In the genomic region with DNA sequence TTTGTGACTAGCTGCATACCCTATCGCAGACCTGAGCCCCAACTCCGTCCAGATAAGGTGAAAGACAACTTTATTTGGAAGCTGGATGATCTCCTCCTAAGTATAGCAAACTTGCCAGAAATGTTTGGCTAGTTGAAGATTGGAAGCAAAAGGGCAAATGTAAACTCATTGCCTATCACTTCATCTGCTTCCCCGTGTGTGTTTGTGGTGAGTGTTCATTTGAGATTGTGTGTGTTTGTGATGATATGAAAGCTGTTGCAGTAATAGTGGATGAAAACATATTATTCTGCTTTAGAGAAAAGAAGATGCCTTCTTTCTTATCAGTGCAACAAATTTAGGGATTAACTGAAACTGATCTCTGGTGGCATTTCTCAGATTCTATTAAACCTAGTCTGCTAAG, we compare ENCODE assay signal across 1 cellular context.
TF ChIP-seq lines count a peak whose summit lies in the region.

No MANE protein-coding gene starts in this region.

TF ChIP-seq in K562, 482 proteins besides CTCF, POLR2A, EP300 and RAD21 (continued from another document and continues in another):
- peak; percentile 62; the same call in 1 of the 2 replicates for TF ChIP-seq JUND (IDR thresholded peaks at IDR 0.05; ENCODE audit: borderline replicate concordance, low read depth, low read length)
- peak; percentile 53; the same call in 2 of the 3 replicates for TF ChIP-seq JUND (tag; IDR thresholded peaks at IDR 0.05; ENCODE audit: borderline replicate concordance, low read depth, low read length)
- TF ChIP-seq, protein P1, sequence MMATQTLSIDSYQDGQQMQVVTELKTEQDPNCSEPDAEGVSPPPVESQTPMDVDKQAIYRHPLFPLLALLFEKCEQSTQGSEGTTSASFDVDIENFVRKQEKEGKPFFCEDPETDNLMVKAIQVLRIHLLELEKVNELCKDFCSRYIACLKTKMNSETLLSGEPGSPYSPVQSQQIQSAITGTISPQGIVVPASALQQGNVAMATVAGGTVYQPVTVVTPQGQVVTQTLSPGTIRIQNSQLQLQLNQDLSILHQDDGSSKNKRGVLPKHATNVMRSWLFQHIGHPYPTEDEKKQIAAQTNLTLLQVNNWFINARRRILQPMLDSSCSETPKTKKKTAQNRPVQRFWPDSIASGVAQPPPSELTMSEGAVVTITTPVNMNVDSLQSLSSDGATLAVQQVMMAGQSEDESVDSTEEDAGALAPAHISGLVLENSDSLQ (IDR thresholded peaks at IDR 0.05): no peak
- TF ChIP-seq CEBPG (CRISPR knock-in tag; IDR thresholded peaks at IDR 0.05): no peak
- TF ChIP-seq CEBPG (tag; conservative IDR thresholded peaks at IDR 0.05 in 1 of 2, IDR thresholded peaks at IDR 0.05 in 1 of 2): peak in 1 of 2 experiments; percentile 53; a peak in 1 of 4 replicates
- TF ChIP-seq, protein P2, sequence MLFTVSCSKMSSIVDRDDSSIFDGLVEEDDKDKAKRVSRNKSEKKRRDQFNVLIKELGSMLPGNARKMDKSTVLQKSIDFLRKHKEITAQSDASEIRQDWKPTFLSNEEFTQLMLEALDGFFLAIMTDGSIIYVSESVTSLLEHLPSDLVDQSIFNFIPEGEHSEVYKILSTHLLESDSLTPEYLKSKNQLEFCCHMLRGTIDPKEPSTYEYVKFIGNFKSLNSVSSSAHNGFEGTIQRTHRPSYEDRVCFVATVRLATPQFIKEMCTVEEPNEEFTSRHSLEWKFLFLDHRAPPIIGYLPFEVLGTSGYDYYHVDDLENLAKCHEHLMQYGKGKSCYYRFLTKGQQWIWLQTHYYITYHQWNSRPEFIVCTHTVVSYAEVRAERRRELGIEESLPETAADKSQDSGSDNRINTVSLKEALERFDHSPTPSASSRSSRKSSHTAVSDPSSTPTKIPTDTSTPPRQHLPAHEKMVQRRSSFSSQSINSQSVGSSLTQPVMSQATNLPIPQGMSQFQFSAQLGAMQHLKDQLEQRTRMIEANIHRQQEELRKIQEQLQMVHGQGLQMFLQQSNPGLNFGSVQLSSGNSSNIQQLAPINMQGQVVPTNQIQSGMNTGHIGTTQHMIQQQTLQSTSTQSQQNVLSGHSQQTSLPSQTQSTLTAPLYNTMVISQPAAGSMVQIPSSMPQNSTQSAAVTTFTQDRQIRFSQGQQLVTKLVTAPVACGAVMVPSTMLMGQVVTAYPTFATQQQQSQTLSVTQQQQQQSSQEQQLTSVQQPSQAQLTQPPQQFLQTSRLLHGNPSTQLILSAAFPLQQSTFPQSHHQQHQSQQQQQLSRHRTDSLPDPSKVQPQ (CRISPR knock-in tag; IDR thresholded peaks at IDR 0.05; ENCODE audit: borderline replicate concordance): no peak
- no peak for TF ChIP-seq ZC3H11A (IDR thresholded peaks at IDR 0.05; ENCODE audit: low read depth, low read length)
- 0 out of 2 replicates have a peak, but pooled peaks have one; percentile 41 for TF ChIP-seq ATF7 (IDR thresholded peaks at IDR 0.05)
- TF ChIP-seq, protein P3, sequence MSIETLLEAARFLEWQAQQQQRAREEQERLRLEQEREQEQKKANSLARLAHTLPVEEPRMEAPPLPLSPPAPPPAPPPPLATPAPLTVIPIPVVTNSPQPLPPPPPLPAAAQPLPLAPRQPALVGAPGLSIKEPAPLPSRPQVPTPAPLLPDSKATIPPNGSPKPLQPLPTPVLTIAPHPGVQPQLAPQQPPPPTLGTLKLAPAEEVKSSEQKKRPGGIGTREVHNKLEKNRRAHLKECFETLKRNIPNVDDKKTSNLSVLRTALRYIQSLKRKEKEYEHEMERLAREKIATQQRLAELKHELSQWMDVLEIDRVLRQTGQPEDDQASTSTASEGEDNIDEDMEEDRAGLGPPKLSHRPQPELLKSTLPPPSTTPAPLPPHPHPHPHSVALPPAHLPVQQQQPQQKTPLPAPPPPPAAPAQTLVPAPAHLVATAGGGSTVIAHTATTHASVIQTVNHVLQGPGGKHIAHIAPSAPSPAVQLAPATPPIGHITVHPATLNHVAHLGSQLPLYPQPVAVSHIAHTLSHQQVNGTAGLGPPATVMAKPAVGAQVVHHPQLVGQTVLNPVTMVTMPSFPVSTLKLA (conservative IDR thresholded peaks at IDR 0.05): peak in 1 of 2 experiments; percentile 46; a peak in 1 of 4 replicates
- TF ChIP-seq POU5F1 (IDR thresholded peaks at IDR 0.05; ENCODE audit: borderline replicate concordance, low read depth, low read length, partially characterized antibody): no peak
- no peak for TF ChIP-seq ZNF3 (CRISPR knock-in tag; IDR thresholded peaks at IDR 0.05)
- TF ChIP-seq JUNB (CRISPR knock-in tag; conservative IDR thresholded peaks at IDR 0.05): no peak
- TF ChIP-seq ZFP36 (IDR thresholded peaks at IDR 0.05; ENCODE audit: low read depth, low read length, partially characterized antibody): no peak
- no peak for TF ChIP-seq ZC3H8 (IDR thresholded peaks at IDR 0.05)
- TF ChIP-seq HDAC1 (IDR thresholded peaks at IDR 0.05): peak in 1 of 2 experiments; percentile 90; a peak in 2 of 4 replicates
- TF ChIP-seq ERF (CRISPR knock-in tag; IDR thresholded peaks at IDR 0.05): 0 out of 2 replicates have a peak, but pooled peaks have one; percentile 19
- TF ChIP-seq KLF13 (tag; IDR thresholded peaks at IDR 0.05; ENCODE audit: borderline replicate concordance, low read depth): no peak
- peak; percentile 78 for TF ChIP-seq CXXC5 (CRISPR knock-in tag; IDR thresholded peaks at IDR 0.05)
- TF ChIP-seq GATAD2B (IDR thresholded peaks at IDR 0.05; ENCODE audit: borderline replicate concordance): peak; percentile 80
- TF ChIP-seq NFE2L1 (tag; IDR thresholded peaks at IDR 0.05; ENCODE audit: borderline replicate concordance, low read depth): no peak
- TF ChIP-seq MIER1 (IDR thresholded peaks at IDR 0.05; ENCODE audit: low read depth): no peak
- peak; percentile 74; the same call in 1 of the 2 replicates for TF ChIP-seq CTBP1 (IDR thresholded peaks at IDR 0.05; ENCODE audit: borderline replicate concordance)
- TF ChIP-seq, protein P4, sequence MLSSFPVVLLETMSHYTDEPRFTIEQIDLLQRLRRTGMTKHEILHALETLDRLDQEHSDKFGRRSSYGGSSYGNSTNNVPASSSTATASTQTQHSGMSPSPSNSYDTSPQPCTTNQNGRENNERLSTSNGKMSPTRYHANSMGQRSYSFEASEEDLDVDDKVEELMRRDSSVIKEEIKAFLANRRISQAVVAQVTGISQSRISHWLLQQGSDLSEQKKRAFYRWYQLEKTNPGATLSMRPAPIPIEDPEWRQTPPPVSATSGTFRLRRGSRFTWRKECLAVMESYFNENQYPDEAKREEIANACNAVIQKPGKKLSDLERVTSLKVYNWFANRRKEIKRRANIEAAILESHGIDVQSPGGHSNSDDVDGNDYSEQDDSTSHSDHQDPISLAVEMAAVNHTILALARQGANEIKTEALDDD (IDR thresholded peaks at IDR 0.05): peak; percentile 93
- no peak for TF ChIP-seq TAF9B (IDR thresholded peaks at IDR 0.05; ENCODE audit: partially characterized antibody)
- TF ChIP-seq, protein P5, sequence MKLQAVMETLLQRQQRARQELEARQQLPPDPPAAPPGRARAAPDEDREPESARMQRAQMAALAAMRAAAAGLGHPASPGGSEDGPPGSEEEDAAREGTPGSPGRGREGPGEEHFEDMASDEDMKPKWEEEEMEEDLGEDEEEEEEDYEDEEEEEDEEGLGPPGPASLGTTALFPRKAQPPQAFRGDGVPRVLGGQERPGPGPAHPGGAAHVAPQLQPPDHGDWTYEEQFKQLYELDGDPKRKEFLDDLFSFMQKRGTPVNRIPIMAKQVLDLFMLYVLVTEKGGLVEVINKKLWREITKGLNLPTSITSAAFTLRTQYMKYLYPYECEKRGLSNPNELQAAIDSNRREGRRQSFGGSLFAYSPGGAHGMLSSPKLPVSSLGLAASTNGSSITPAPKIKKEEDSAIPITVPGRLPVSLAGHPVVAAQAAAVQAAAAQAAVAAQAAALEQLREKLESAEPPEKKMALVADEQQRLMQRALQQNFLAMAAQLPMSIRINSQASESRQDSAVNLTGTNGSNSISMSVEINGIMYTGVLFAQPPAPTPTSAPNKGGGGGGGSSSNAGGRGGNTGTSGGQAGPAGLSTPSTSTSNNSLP (IDR thresholded peaks at IDR 0.05; ENCODE audit: borderline replicate concordance, low read depth, low read length): peak; percentile 96
- TF ChIP-seq, protein P6, sequence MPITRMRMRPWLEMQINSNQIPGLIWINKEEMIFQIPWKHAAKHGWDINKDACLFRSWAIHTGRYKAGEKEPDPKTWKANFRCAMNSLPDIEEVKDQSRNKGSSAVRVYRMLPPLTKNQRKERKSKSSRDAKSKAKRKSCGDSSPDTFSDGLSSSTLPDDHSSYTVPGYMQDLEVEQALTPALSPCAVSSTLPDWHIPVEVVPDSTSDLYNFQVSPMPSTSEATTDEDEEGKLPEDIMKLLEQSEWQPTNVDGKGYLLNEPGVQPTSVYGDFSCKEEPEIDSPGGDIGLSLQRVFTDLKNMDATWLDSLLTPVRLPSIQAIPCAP (CRISPR knock-in tag; IDR thresholded peaks at IDR 0.05; ENCODE audit: borderline replicate concordance): no peak
- peak; percentile 98 for TF ChIP-seq ARID1B (IDR thresholded peaks at IDR 0.05)
- TF ChIP-seq, protein P7, sequence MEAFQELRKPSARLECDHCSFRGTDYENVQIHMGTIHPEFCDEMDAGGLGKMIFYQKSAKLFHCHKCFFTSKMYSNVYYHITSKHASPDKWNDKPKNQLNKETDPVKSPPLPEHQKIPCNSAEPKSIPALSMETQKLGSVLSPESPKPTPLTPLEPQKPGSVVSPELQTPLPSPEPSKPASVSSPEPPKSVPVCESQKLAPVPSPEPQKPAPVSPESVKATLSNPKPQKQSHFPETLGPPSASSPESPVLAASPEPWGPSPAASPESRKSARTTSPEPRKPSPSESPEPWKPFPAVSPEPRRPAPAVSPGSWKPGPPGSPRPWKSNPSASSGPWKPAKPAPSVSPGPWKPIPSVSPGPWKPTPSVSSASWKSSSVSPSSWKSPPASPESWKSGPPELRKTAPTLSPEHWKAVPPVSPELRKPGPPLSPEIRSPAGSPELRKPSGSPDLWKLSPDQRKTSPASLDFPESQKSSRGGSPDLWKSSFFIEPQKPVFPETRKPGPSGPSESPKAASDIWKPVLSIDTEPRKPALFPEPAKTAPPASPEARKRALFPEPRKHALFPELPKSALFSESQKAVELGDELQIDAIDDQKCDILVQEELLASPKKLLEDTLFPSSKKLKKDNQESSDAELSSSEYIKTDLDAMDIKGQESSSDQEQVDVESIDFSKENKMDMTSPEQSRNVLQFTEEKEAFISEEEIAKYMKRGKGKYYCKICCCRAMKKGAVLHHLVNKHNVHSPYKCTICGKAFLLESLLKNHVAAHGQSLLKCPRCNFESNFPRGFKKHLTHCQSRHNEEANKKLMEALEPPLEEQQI (IDR thresholded peaks at IDR 0.05): peak; percentile 66
- peak in 1 of 2 experiments; percentile 87; a peak in 2 of 4 replicates for TF ChIP-seq ARNT (IDR thresholded peaks at IDR 0.05)
- TF ChIP-seq FOXK2 (conservative IDR thresholded peaks at IDR 0.05 in 1 of 2, IDR thresholded peaks at IDR 0.05 in 1 of 2; ENCODE audit: low read depth in 2 of 2): peak in 1 of 2 experiments; percentile 33; a peak in 1 of 4 replicates
- TF ChIP-seq, protein P8, sequence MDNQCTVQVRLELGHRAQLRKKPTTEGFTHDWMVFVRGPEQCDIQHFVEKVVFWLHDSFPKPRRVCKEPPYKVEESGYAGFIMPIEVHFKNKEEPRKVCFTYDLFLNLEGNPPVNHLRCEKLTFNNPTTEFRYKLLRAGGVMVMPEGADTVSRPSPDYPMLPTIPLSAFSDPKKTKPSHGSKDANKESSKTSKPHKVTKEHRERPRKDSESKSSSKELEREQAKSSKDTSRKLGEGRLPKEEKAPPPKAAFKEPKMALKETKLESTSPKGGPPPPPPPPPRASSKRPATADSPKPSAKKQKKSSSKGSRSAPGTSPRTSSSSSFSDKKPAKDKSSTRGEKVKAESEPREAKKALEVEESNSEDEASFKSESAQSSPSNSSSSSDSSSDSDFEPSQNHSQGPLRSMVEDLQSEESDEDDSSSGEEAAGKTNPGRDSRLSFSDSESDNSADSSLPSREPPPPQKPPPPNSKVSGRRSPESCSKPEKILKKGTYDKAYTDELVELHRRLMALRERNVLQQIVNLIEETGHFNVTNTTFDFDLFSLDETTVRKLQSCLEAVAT (IDR thresholded peaks at IDR 0.05): peak in 1 of 2 experiments; percentile 95; a peak in 2 of 4 replicates
- TF ChIP-seq SMARCE1 (IDR thresholded peaks at IDR 0.05): peak; percentile 97
- TF ChIP-seq PURB (CRISPR knock-in tag; IDR thresholded peaks at IDR 0.05; ENCODE audit: low read depth): no peak
- TF ChIP-seq, protein P9, sequence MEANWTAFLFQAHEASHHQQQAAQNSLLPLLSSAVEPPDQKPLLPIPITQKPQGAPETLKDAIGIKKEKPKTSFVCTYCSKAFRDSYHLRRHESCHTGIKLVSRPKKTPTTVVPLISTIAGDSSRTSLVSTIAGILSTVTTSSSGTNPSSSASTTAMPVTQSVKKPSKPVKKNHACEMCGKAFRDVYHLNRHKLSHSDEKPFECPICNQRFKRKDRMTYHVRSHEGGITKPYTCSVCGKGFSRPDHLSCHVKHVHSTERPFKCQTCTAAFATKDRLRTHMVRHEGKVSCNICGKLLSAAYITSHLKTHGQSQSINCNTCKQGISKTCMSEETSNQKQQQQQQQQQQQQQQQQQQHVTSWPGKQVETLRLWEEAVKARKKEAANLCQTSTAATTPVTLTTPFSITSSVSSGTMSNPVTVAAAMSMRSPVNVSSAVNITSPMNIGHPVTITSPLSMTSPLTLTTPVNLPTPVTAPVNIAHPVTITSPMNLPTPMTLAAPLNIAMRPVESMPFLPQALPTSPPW (CRISPR knock-in tag; IDR thresholded peaks at IDR 0.05): peak; percentile 45
- no peak for TF ChIP-seq ZNF174 (CRISPR knock-in tag; IDR thresholded peaks at IDR 0.05)
- peak; percentile 63; the same call in 1 of the 2 replicates for TF ChIP-seq ZEB2 (IDR thresholded peaks at IDR 0.05)
- peak; percentile 98 for TF ChIP-seq TEAD4 (IDR thresholded peaks at IDR 0.05; ENCODE audit: low read length)
- TF ChIP-seq TEAD4 (CRISPR knock-in tag; IDR thresholded peaks at IDR 0.05; ENCODE audit: borderline replicate concordance): no peak
- no peak for TF ChIP-seq ZNF77 (CRISPR knock-in tag; IDR thresholded peaks at IDR 0.05)
- TF ChIP-seq PHB2 (IDR thresholded peaks at IDR 0.05; ENCODE audit: low read depth): no peak; the same call in 1 of the 2 replicates
- peak; percentile 94 for TF ChIP-seq CBFA2T2 (conservative IDR thresholded peaks at IDR 0.05)
- no peak for TF ChIP-seq BDP1 (IDR thresholded peaks at IDR 0.05; ENCODE audit: insufficient read depth, insufficient read length)
- peak; percentile 66 for TF ChIP-seq HDAC3 (IDR thresholded peaks at IDR 0.05; ENCODE audit: borderline replicate concordance, partially characterized antibody)
- TF ChIP-seq TSC22D4 (tag; IDR thresholded peaks at IDR 0.05): no peak
- TF ChIP-seq PHF21A (IDR thresholded peaks at IDR 0.05; ENCODE audit: borderline replicate concordance, low read depth): no peak
- no peak for TF ChIP-seq RFX1 (IDR thresholded peaks at IDR 0.05)
- TF ChIP-seq MED1 (CRISPR knock-in tag; IDR thresholded peaks at IDR 0.05; ENCODE audit: borderline replicate concordance): no peak
- peak; percentile 62 for TF ChIP-seq MEIS2 (IDR thresholded peaks at IDR 0.05; ENCODE audit: partially characterized antibody)
- TF ChIP-seq, protein P10, sequence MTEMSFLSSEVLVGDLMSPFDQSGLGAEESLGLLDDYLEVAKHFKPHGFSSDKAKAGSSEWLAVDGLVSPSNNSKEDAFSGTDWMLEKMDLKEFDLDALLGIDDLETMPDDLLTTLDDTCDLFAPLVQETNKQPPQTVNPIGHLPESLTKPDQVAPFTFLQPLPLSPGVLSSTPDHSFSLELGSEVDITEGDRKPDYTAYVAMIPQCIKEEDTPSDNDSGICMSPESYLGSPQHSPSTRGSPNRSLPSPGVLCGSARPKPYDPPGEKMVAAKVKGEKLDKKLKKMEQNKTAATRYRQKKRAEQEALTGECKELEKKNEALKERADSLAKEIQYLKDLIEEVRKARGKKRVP (CRISPR knock-in tag; IDR thresholded peaks at IDR 0.05): peak; percentile 27; the same call in 1 of the 2 replicates
- no peak for TF ChIP-seq ATF1 (CRISPR knock-in tag; IDR thresholded peaks at IDR 0.05)
- TF ChIP-seq ATF1 (tag; IDR thresholded peaks at IDR 0.05): peak; percentile 35; the same call in 1 of the 2 replicates
- TF ChIP-seq HIVEP1 (CRISPR knock-in tag; IDR thresholded peaks at IDR 0.05): no peak
- peak; percentile 96 for TF ChIP-seq DPF2 (IDR thresholded peaks at IDR 0.05)
